25 cellular contexts compared by ENCODE assay signal in genomic region chr12:74393265-74393664, GRCh38.
DNase-seq lines count a peak whose midpoint lies in the region; ATAC-seq, FAIRE-seq and TF ChIP-seq lines count a peak whose summit lies in the region.
"Had no signal": no experiment of that assay in that cellular context is flagged by ENCODE, and none has a peak within 500 bp of the region (broad histone marks: within the 10 kb centered on the region; RNA-seq: fewer than 3 reads in every experiment).

No MANE protein-coding gene starts in this region.

- no peak overlapping the region for H2BK12ac ChIP-seq in H9 (ENCODE audit: insufficient read length, low read depth, low read length)

- peak; percentile 57 for ATAC-seq in HCT116
- no peak for ATAC-seq in right cardiac atrium
- no peak for ATAC-seq in activated CD4-positive, alpha-beta T cell treated with anti-CD3 and anti-CD28 coated beads for 36 hours
- ATAC-seq in activated naive CD4-positive, alpha-beta T cell treated with anti-CD3 and anti-CD28 coated beads, Interleukin-2, amount 50 U/mL, for 72 hours, result no peak

- no peaks in the 10 kb centered on the region for H3K36me3 Mint-ChIP-seq in activated CD4-positive, alpha-beta T cell treated with anti-CD3 and anti-CD28 coated beads for 36 hours (ENCODE audit: low read depth)
- H3K36me3 Mint-ChIP-seq in activated naive CD4-positive, alpha-beta T cell treated with anti-CD3 and anti-CD28 coated beads, Interleukin-2, amount 50 U/mL, for 72 hours, result no peaks in the 10 kb centered on the region
- H3K36me3 Mint-ChIP-seq in H9 (ENCODE audit: insufficient read depth in 1 of 3, low read depth in 3 of 3), result no peaks in the 10 kb centered on the region; a peak in 1 of 7 replicates
- H3K36me3 Mint-ChIP-seq: CD4-positive, alpha-beta memory T cell; IgD-negative memory B cell had no signal

- no peak overlapping the region for H3K4me3 Mint-ChIP-seq in activated CD4-positive, alpha-beta T cell treated with anti-CD3 and anti-CD28 coated beads for 36 hours
- H3K4me3 Mint-ChIP-seq in H9, result no peak overlapping the region
- H3K4me3 Mint-ChIP-seq: CD4-positive, alpha-beta memory T cell; IgD-negative memory B cell had no signal

- no peak overlapping the region for H4K5ac ChIP-seq in H9 (ENCODE audit: insufficient read length, low read depth, low read length)

- H3K4me1 Mint-ChIP-seq in activated CD4-positive, alpha-beta T cell treated with anti-CD3 and anti-CD28 coated beads for 36 hours, result no peaks in the 10 kb centered on the region
- H3K4me1 Mint-ChIP-seq in H9, result no peaks in the 10 kb centered on the region
- H3K4me1 Mint-ChIP-seq: CD4-positive, alpha-beta memory T cell; IgD-negative memory B cell had no signal

- H4K20me1 ChIP-seq in HCT116 (ENCODE audit: insufficient read depth), result no peaks in the 10 kb centered on the region
- no peaks in the 10 kb centered on the region for H4K20me1 ChIP-seq in H9 (ENCODE audit: control insufficient read depth, insufficient read depth, insufficient read length)
- H4K20me1 ChIP-seq: BLaER1 had no signal

- H3K4me1 ChIP-seq in HCT116 (ENCODE audit: control insufficient read depth in 1 of 2, insufficient read depth in 2 of 2, low read length in 2 of 2) (peaks cover 3 to 30% of the 10 kb centered on the region in 2 experiments; a peak in 3 of 4 replicates), right cardiac atrium (ENCODE audit: control insufficient read depth, insufficient read depth, low read length) (no peaks in the 10 kb centered on the region), H9 (ENCODE audit: insufficient read depth, low read length) (no peaks in the 10 kb centered on the region)
- H3K4me1 ChIP-seq: BLaER1, Peyer's patch had no signal

- H2BK120ac ChIP-seq in H9 (ENCODE audit: low read depth, low read length, poor library complexity, severe bottlenecking), result no peak overlapping the region

- no peaks in the 10 kb centered on the region for H3K79me1 ChIP-seq in H9 (ENCODE audit: insufficient read depth, low read depth, low read length, poor library complexity, severe bottlenecking)

- no peak overlapping the region for H2BK15ac ChIP-seq in H9 (ENCODE audit: low read depth, low read length)

- H4K91ac ChIP-seq in H9 (ENCODE audit: insufficient read length, low read depth, low read length), result no peak overlapping the region

- H3K36me3 ChIP-seq in HCT116 (ENCODE audit: control insufficient read depth in 1 of 2, insufficient read depth in 2 of 2, low read length in 2 of 2), result no peaks in the 10 kb centered on the region
- H3K36me3 ChIP-seq in bronchial epithelial cell (ENCODE audit: control insufficient read depth, insufficient read depth, low read length), result no peaks in the 10 kb centered on the region
- H3K36me3 ChIP-seq: BLaER1, MG63, Peyer's patch had no signal

- H3K9me3 ChIP-seq in HCT116 (ENCODE audit: control insufficient read depth in 1 of 2, insufficient read depth in 1 of 2, low read depth in 1 of 2, low read length in 2 of 2) (no peaks in the 10 kb centered on the region), right cardiac atrium (ENCODE audit: control insufficient read depth, low read length) (peaks cover 3% of the 10 kb centered on the region), H9 (ENCODE audit: control insufficient read depth, low read depth, low read length) (no peaks in the 10 kb centered on the region)
- H3K9me3 ChIP-seq: BLaER1, MG63, Peyer's patch had no signal

- no peak overlapping the region for H3K27ac Mint-ChIP-seq in activated CD4-positive, alpha-beta T cell treated with anti-CD3 and anti-CD28 coated beads for 36 hours
- H3K27ac Mint-ChIP-seq in activated naive CD4-positive, alpha-beta T cell treated with anti-CD3 and anti-CD28 coated beads, Interleukin-2, amount 50 U/mL, for 72 hours, result no peak overlapping the region
- no peak overlapping the region for H3K27ac Mint-ChIP-seq in H9
- H3K27ac Mint-ChIP-seq: CD4-positive, alpha-beta memory T cell; IgD-negative memory B cell had no signal

- H3K9me2 ChIP-seq in HCT116 (ENCODE audit: insufficient read depth), result no peaks in the 10 kb centered on the region

- H3K9ac ChIP-seq in HCT116 (ENCODE audit: low read length) (peak overlapping the region; percentile 12; the same call in 1 of the 2 replicates), H9 (ENCODE audit: extremely low read depth, insufficient read length, low read length) (no peak overlapping the region)
- H3K9ac ChIP-seq: BLaER1 had no signal

- TF ChIP-seq RAD21 in HCT116 (IDR thresholded peaks at IDR 0.05; ENCODE audit: low read depth), result no peak

- RAD21 ChIA-PET in HCT116 (lab: Charles Lee; ENCODE audit: low non-redundant PET in 1 of 2, low total read pairs in 2 of 2, uncharacterized antibody in 2 of 2, unreplicated experiment in 2 of 2), result no interaction called here

- H3K27ac ChIP-seq in HCT116 (ENCODE audit: low read depth, low read length) (peak overlapping the region; percentile 27; the same call in 1 of the 2 replicates), right cardiac atrium (ENCODE audit: low read length) (no peak overlapping the region), H9 (ENCODE audit: insufficient read length, low read depth, low read length) (no peak overlapping the region)
- H3K27ac ChIP-seq: BLaER1, Peyer's patch had no signal

- no peak overlapping the region for H4K8ac ChIP-seq in H9 (replicated peaks; ENCODE audit: insufficient read length, low read depth, low read length)

- H2BK5ac ChIP-seq in H9 (ENCODE audit: insufficient read length, low read length), result no peak overlapping the region

- TF ChIP-seq CTCF in HCT116 (IDR thresholded peaks at IDR 0.05 in 2 of 3, conservative IDR thresholded peaks at IDR 0.05 in 1 of 3; ENCODE audit: borderline replicate concordance in 1 of 3, insufficient read depth in 1 of 3, low read depth in 2 of 3, low read length in 2 of 3) (no peak), bronchial epithelial cell (IDR thresholded peaks at IDR 0.05; ENCODE audit: insufficient read depth, low read length, severe bottlenecking) (no peak), H9 (conservative IDR thresholded peaks at IDR 0.05) (no peak)

- no peak for TF ChIP-seq POLR2A in HCT116 (IDR thresholded peaks at IDR 0.05; ENCODE audit: borderline replicate concordance, extremely low read depth, insufficient read depth, insufficient read length)

- CTCF ChIA-PET in HCT116 (lab: Charles Lee), result no interaction called here
- CTCF ChIA-PET in activated CD4-positive, alpha-beta T cell treated with anti-CD3 and anti-CD28 coated beads for 36 hours (lab: Charles Lee), result no interaction called here

- H3K18ac ChIP-seq in H9 (ENCODE audit: insufficient read length, low read depth, low read length), result no peak overlapping the region

- no peak overlapping the region for H3K56ac ChIP-seq in H9 (ENCODE audit: insufficient read length, low read depth, low read length)

- DNase-seq in HCT116 (ENCODE audit: low read depth, low spot score) (peak; percentile 29), RKO (ENCODE audit: low spot score) (peak; percentile 50), bronchial epithelial cell (ENCODE audit: low read depth) (peak; percentile 80), right cardiac atrium (no peak), H9 (no peak)
- no peak for DNase-seq in activated CD4-positive, alpha-beta T cell treated with anti-CD3 and anti-CD28 coated beads for 36 hours
- DNase-seq in activated naive CD4-positive, alpha-beta T cell treated with anti-CD3 and anti-CD28 coated beads, Interleukin-2, amount 50 U/mL, for 72 hours (ENCODE audit: low spot score in 2 of 2), result no peak
- DNase-seq: ACHN; CD4-positive, alpha-beta memory T cell; GDM1; Karpas-422; MG63; NCI-H1417; NCI-H1694 treated with DMSO at 0.1 percent for 48 hours; NCI-H2081 treated with DMSO at 0.1 percent for 48 hours; NCI-H2171 treated with DMSO at 0.1 percent for 48 hours; NCI-H524 treated with DMSO at 0.1 percent for 48 hours; NCI-H82; Peyer's patch; Right ventricle myocardium superior had no signal

- H3K23ac ChIP-seq in H9 (ENCODE audit: insufficient read length, low read depth, low read length), result no peak overlapping the region

- H3K14ac ChIP-seq in H9 (ENCODE audit: insufficient read depth, low read length), result no peak overlapping the region

- no peak overlapping the region for H3K4ac ChIP-seq in H9 (ENCODE audit: low read depth, low read length)

- H3K4me3 ChIP-seq in HCT116 (replicated peaks in 1 of 2; ENCODE audit: low read depth in 1 of 2, low read length in 2 of 2) (no peak overlapping the region), bronchial epithelial cell (ENCODE audit: low read depth, low read length) (no peak overlapping the region), right cardiac atrium (ENCODE audit: low read length) (no peak overlapping the region)
- H3K4me3 ChIP-seq: BLaER1, MG63, Peyer's patch had no signal

- peaks cover 5% of the 10 kb centered on the region for H3K27me3 Mint-ChIP-seq in activated CD4-positive, alpha-beta T cell treated with anti-CD3 and anti-CD28 coated beads for 36 hours
- no peaks in the 10 kb centered on the region; the same call in 1 of the 2 replicates for H3K27me3 Mint-ChIP-seq in H9 (ENCODE audit: low read depth)
- H3K27me3 Mint-ChIP-seq: CD4-positive, alpha-beta memory T cell; IgD-negative memory B cell had no signal

- H2AFZ ChIP-seq in HCT116 (ENCODE audit: low read depth, low read length, poor library complexity, severe bottlenecking) (no peak overlapping the region), H9 (ENCODE audit: low read length) (no peak overlapping the region)

- H3K27me3 ChIP-seq in HCT116 (ENCODE audit: insufficient read depth, low read length) (no peaks in the 10 kb centered on the region), bronchial epithelial cell (ENCODE audit: control insufficient read depth, insufficient read depth, low read length) (no peaks in the 10 kb centered on the region), right cardiac atrium (ENCODE audit: control insufficient read depth, insufficient read depth) (no peaks in the 10 kb centered on the region), H9 (ENCODE audit: insufficient read depth, low read length) (no peaks in the 10 kb centered on the region)
- H3K27me3 ChIP-seq: BLaER1, MG63, Peyer's patch had no signal

- no peak for FAIRE-seq in bronchial epithelial cell (lab: Jason Lieb, UNC)
- FAIRE-seq: GM18507, GM19239, H1 had no signal

- H3K79me2 ChIP-seq in HCT116 (ENCODE audit: insufficient read depth, low read length), result no peaks in the 10 kb centered on the region; the same call in 1 of the 2 replicates
- no peaks in the 10 kb centered on the region for H3K79me2 ChIP-seq in H9 (ENCODE audit: insufficient read depth, low read length)

- H3K4me2 ChIP-seq in HCT116 (ENCODE audit: low read length) (peak overlapping the region; percentile 50), H9 (ENCODE audit: insufficient read depth, insufficient read length, low read length) (no peak overlapping the region)
- H3K4me2 ChIP-seq: BLaER1 had no signal

- WGBS in right cardiac atrium, result 82% methylated on average over 4 of the region's 4 CpGs
- WGBS in H9 (ENCODE audit: extremely low coverage, insufficient read length, low lambda C conversion rate), result no CpG with 5 or more reads among the region's 4 CpGs

- BruUV-seq in HCT116 (replicated peaks; lab: Mats Ljungman, UMichigan), result no TSS peak

- intact Hi-C loops in HCT116 (cut with micrococcal nuclease), result no loop called here
- intact Hi-C loops in right cardiac atrium (cut with DNase I), result no loop called here
- intact Hi-C loops in activated CD4-positive, alpha-beta T cell treated with anti-CD3 and anti-CD28 coated beads for 36 hours (cut with DNase I, micrococcal nuclease), result no loop called here

- H3T11ph ChIP-seq in H9 (ENCODE audit: low read length), result no peak overlapping the region

- no peaks in the 10 kb centered on the region for H3K23me2 ChIP-seq in H9 (ENCODE audit: insufficient read length, low read depth, low read length, poor library complexity, severe bottlenecking)

- no peak overlapping the region for H2AK5ac ChIP-seq in H9 (ENCODE audit: insufficient read length, low read length)

- POLR2A ChIA-PET in HCT116 (lab: Charles Lee), result interaction anchor here (2.1 kb wide), 1 partner anchor 9 kb away, joined by 6 read pairs; no protein-coding TSS in a partner anchor
- POLR2A ChIA-PET in activated CD4-positive, alpha-beta T cell treated with anti-CD3 and anti-CD28 coated beads for 36 hours (lab: Charles Lee), result no interaction called here

- no peaks in the 10 kb centered on the region for H3K9me3 Mint-ChIP-seq in activated CD4-positive, alpha-beta T cell treated with anti-CD3 and anti-CD28 coated beads for 36 hours (ENCODE audit: low read depth)
- peaks cover 5% of the 10 kb centered on the region in 2 donors for H3K9me3 Mint-ChIP-seq in activated naive CD4-positive, alpha-beta T cell treated with anti-CD3 and anti-CD28 coated beads, Interleukin-2, amount 50 U/mL, for 72 hours
- H3K9me3 Mint-ChIP-seq in H9, result no peaks in the 10 kb centered on the region; a peak in 1 of 5 replicates
- H3K9me3 Mint-ChIP-seq: CD4-positive, alpha-beta memory T cell; IgD-negative memory B cell had no signal

- H2BK20ac ChIP-seq in H9 (ENCODE audit: low read depth, low read length, poor library complexity, severe bottlenecking), result no peak overlapping the region

Comparison
In these comparisons a context has a peak if more than half of its experiments do, and no peak if none do; other contexts are left out.
1. DNase-seq: peak in HCT116 (single experiment), RKO (single experiment) and bronchial epithelial cell (single experiment); none in right cardiac atrium (0 of 3), activated CD4-positive, alpha-beta T cell treated with anti-CD3 and anti-CD28 coated beads for 36 hours (single experiment), activated naive CD4-positive, alpha-beta T cell treated with anti-CD3 and anti-CD28 coated beads, Interleukin-2, amount 50 U/mL, for 72 hours (0 of 2) and H9 (single experiment).